Comparison of ENCODE assay signal across 15 cellular contexts in the genomic region with DNA sequence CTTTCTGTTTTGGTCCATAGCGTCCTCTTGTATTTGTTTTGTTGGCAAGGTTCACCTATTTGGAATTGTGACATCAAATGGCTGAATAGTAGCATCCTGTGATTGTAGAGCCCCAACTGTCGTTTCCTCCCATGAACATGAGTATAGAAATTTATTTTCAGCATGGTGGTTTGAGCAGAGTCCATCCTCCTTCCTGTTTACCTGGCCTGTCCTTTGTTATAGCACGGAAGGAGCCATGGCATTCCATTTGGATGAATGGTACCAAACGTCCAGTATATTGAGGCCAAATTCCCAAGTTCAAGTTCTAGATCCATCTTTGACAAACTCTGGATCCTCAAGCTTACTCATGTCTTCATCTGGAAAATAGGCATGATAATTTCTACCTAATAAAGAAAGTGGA. TPM values are rescaled to one million over a fixed set of nuclear protein-coding genes. Genes with fewer than 3 reads are reported as not detected.
DNase-seq lines count a peak whose midpoint lies in the region; ATAC-seq, FAIRE-seq and TF ChIP-seq lines count a peak whose summit lies in the region.
"Had no signal": no experiment of that assay in that cellular context is flagged by ENCODE, and none has a peak within 500 bp of the region (broad histone marks: within the 10 kb centered on the region; RNA-seq: fewer than 3 reads in every experiment).

No MANE protein-coding gene starts in this region.

- TF ChIP-seq POLR2A in HepG2 (IDR thresholded peaks at IDR 0.05; ENCODE audit: insufficient read depth in 1 of 2, low read depth in 2 of 2, low read length in 2 of 2), result no peak
- TF ChIP-seq POLR2A in right lobe of liver (IDR thresholded peaks at IDR 0.05), result no peak

- H3K79me2 ChIP-seq in HepG2 (ENCODE audit: insufficient read depth, low read length), result peaks cover 94% of the 10 kb centered on the region

- DNase-seq in HepG2 (ENCODE audit: low spot score) (peak; percentile 76), right lobe of liver (no peak), dermis microvascular lymphatic vessel endothelial cell (ENCODE audit: low read depth in 2 of 2) (peak; percentile 87 to 99), kidney tubule cell (ENCODE audit: low spot score) (peak; percentile 9), WERI-Rb-1 (no peak), C1 segment of cervical spinal cord (lab: John Stamatoyannopoulos, UW) (no peak), brain microvascular endothelial cell (no peak)
- DNase-seq: DND-41, GF-D8, Kasumi-1, NCI-H1417 treated with DMSO at 0.1 percent for 48 hours, NCI-H2029 treated with DMSO at 0.1 percent for 48 hours, NCI-H510A treated with DMSO at 0.1 percent for 48 hours, SJCRH30 had no signal

- 27% methylated on average over 4 of the region's 4 CpGs for WGBS in HepG2 (ENCODE audit: low lambda C conversion rate)
- 67% methylated on average over 4 of the region's 4 CpGs for WGBS in right lobe of liver (ENCODE audit: insufficient coverage, low coverage, low lambda C conversion rate, missing lambda C conversion rate)

- H3K9ac ChIP-seq in HepG2 (ENCODE audit: insufficient read depth, low read depth, low read length), result no peak overlapping the region

- no peaks in the 10 kb centered on the region for H3K9me3 ChIP-seq in HepG2 (ENCODE audit: low read length)
- no peaks in the 10 kb centered on the region for H3K9me3 ChIP-seq in right lobe of liver
- no peaks in the 10 kb centered on the region for H3K9me3 ChIP-seq in WERI-Rb-1 (ENCODE audit: severe bottlenecking)
- H3K9me3 ChIP-seq: SJCRH30 had no signal

- H3K27me3 ChIP-seq in HepG2 (ENCODE audit: control insufficient read depth in 1 of 2, insufficient read depth in 2 of 2, low read length in 2 of 2) (no peaks in the 10 kb centered on the region), right lobe of liver (no peaks in the 10 kb centered on the region), WERI-Rb-1 (ENCODE audit: insufficient read depth, low read depth, severe bottlenecking) (no peaks in the 10 kb centered on the region), brain microvascular endothelial cell (replicated peaks) (no peaks in the 10 kb centered on the region)
- H3K27me3 ChIP-seq: SJCRH30 had no signal

- BruUV-seq in HepG2 (replicated peaks; lab: Mats Ljungman, UMichigan), result no TSS peak

- no peak for FAIRE-seq in HepG2 (lab: Jason Lieb, UNC)

- intact Hi-C loops in HepG2 (cut with micrococcal nuclease; ENCODE audit: unreplicated experiment), result no loop called here
- intact Hi-C loops in right lobe of liver (cut with DNase I), result no loop called here

- no peak for TF ChIP-seq RAD21 in HepG2 (CRISPR knock-in tag; IDR thresholded peaks at IDR 0.05)

- ATAC-seq in HepG2 (peak; percentile 80), right lobe of liver (no peak), GM21723 (IDR thresholded peaks at IDR 0.05; ENCODE audit: unreplicated experiment) (no peak)

- H3K27ac ChIP-seq in HepG2 (ENCODE audit: extremely low read length, insufficient read depth, low read length) (peak overlapping the region; percentile 47), right lobe of liver (no peak overlapping the region), WERI-Rb-1 (no peak overlapping the region), brain microvascular endothelial cell (no peak overlapping the region)
- H3K27ac ChIP-seq: SJCRH30 had no signal

- no peak for TF ChIP-seq CTCF in HepG2 (CRISPR knock-in tag; IDR thresholded peaks at IDR 0.05)
- no peak for TF ChIP-seq CTCF in right lobe of liver (IDR thresholded peaks at IDR 0.05)
- no peak for TF ChIP-seq CTCF in WERI-Rb-1 (IDR thresholded peaks at IDR 0.05; ENCODE audit: low read depth, low read length)
- TF ChIP-seq CTCF in brain microvascular endothelial cell (IDR thresholded peaks at IDR 0.05; ENCODE audit: low read depth, low read length, missing control alignments), result no peak

- H3K4me1 ChIP-seq in HepG2 (ENCODE audit: insufficient read depth, low read length) (peaks cover 60% of the 10 kb centered on the region), right lobe of liver (no peaks in the 10 kb centered on the region)
- H3K4me1 ChIP-seq: SJCRH30 had no signal

- H2AFZ ChIP-seq in HepG2 (ENCODE audit: low read length), result no peak overlapping the region

- peak in 1 of 2 experiments; percentile 58; a peak in 1 of 4 replicates for TF ChIP-seq EP300 in HepG2 (IDR thresholded peaks at IDR 0.05; ENCODE audit: low read depth in 2 of 2, low read length in 2 of 2)
- peak; percentile 68; the same call in 1 of the 2 replicates for TF ChIP-seq EP300 in HepG2 (CRISPR knock-in tag; IDR thresholded peaks at IDR 0.05; ENCODE audit: borderline replicate concordance)

- H4K20me1 ChIP-seq in HepG2 (ENCODE audit: insufficient read depth, low read length), result no peaks in the 10 kb centered on the region

- H3K4me3 ChIP-seq in HepG2 (replicated peaks in 1 of 3; ENCODE audit: insufficient read depth in 1 of 3, low read depth in 2 of 3, low read length in 3 of 3) (no peak overlapping the region), right lobe of liver (no peak overlapping the region), WERI-Rb-1 (ENCODE audit: low read depth, low read length) (no peak overlapping the region), brain microvascular endothelial cell (ENCODE audit: low read depth, low read length) (no peak overlapping the region)
- H3K4me3 ChIP-seq: SJCRH30 had no signal

- H3K36me3 ChIP-seq in HepG2 (replicated peaks in 1 of 2; ENCODE audit: control insufficient read depth in 1 of 2, insufficient read depth in 2 of 2, low read length in 2 of 2), result no peaks in the 10 kb centered on the region
- H3K36me3 ChIP-seq in right lobe of liver, result no peaks in the 10 kb centered on the region
- H3K36me3 ChIP-seq in WERI-Rb-1, result no peaks in the 10 kb centered on the region
- H3K36me3 ChIP-seq in brain microvascular endothelial cell (replicated peaks), result no peaks in the 10 kb centered on the region
- H3K36me3 ChIP-seq: SJCRH30 had no signal

- CTCF ChIA-PET in HepG2 (lab: Yijun Ruan, JAX; ENCODE audit: low intra/inter-chr PET ratio, low total read pairs), result no interaction called here

- H3K4me2 ChIP-seq in HepG2 (ENCODE audit: low read depth, low read length), result no peak overlapping the region

- POLR2A ChIA-PET in HepG2 (lab: Yijun Ruan, JAX), result no interaction called here

- in situ Hi-C loops in HepG2 (cut with HindIII; ENCODE audit: extremely low pct_ligation_motif_present, low pct_unique_long_range_greater_than_20kb), result no loop called here
- in situ Hi-C loops in brain microvascular endothelial cell (cut with HindIII; ENCODE audit: low pct_ligation_motif_present, low sequenced_read_pairs), result no loop called here

TF ChIP-seq in HepG2, 621 proteins besides CTCF, POLR2A, EP300 and RAD21 (continues in another document):
- TF ChIP-seq, protein P1, sequence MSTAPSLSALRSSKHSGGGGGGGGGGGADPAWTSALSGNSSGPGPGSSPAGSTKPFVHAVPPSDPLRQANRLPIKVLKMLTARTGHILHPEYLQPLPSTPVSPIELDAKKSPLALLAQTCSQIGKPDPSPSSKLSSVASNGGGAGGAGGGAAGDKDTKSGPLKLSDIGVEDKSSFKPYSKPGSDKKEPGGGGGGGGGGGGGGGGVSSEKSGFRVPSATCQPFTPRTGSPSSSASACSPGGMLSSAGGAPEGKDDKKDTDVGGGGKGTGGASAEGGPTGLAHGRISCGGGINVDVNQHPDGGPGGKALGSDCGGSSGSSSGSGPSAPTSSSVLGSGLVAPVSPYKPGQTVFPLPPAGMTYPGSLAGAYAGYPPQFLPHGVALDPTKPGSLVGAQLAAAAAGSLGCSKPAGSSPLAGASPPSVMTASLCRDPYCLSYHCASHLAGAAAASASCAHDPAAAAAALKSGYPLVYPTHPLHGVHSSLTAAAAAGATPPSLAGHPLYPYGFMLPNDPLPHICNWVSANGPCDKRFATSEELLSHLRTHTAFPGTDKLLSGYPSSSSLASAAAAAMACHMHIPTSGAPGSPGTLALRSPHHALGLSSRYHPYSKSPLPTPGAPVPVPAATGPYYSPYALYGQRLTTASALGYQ (CRISPR knock-in tag; IDR thresholded peaks at IDR 0.05), result 0 out of 2 replicates have a peak, but pooled peaks have one; percentile 22
- TF ChIP-seq HNF4A (CRISPR knock-in tag; IDR thresholded peaks at IDR 0.05) (peak; percentile 44), SOX13 (IDR thresholded peaks at IDR 0.05) (no peak), SOX13 (CRISPR knock-in tag; conservative IDR thresholded peaks at IDR 0.05 in 1 of 2, IDR thresholded peaks at IDR 0.05 in 1 of 2) (peak in 1 of 2 experiments; percentile 79; a peak in 1 of 4 replicates), FOXA3 (CRISPR knock-in tag; IDR thresholded peaks at IDR 0.05) (peak; percentile 82)

RNA-seq across cellular contexts. Expression of a gene that starts 16.8 kb away (rescaled TPM):
- total RNA-seq in HepG2 (2016; rRNA removed; fragmentation: Illumina TruSeq; extraction: Trizol) (23.6 and 24.6 TPM in 2 replicates), right lobe of liver (under 1 TPM; 0.20 to 0.61 (median 0.36) TPM), dermis microvascular lymphatic vessel endothelial cell (19.8 and 23.2 TPM in 2 replicates)
- 28.7 and 29.4 TPM in 2 replicates for total RNA-seq in HepG2 (2016; cell fraction: cytosol; rRNA removed; fragmentation: Illumina TruSeq; extraction: Trizol; ENCODE audit: low read depth)
- total RNA-seq in HepG2 (2016; cell fraction: insoluble cytoplasmic fraction; rRNA removed; fragmentation: Illumina TruSeq; extraction: Trizol), result 21.9 and 24.2 TPM in 2 replicates
- total RNA-seq in HepG2 (2016; cell fraction: membrane; rRNA removed; fragmentation: Illumina TruSeq; extraction: Trizol), result 29.6 and 33.7 TPM in 2 replicates
- 27.7 and 35.4 TPM in 2 replicates for total RNA-seq in HepG2 (2016; cell fraction: nucleus; rRNA removed; fragmentation: Illumina TruSeq; extraction: Trizol)
- polyA plus RNA-seq in HepG2 (2011; rRNA removed), result 21.0 and 29.0 TPM in 2 replicates
- polyA plus RNA-seq in HepG2 (2011; cell fraction: cytosol; rRNA removed), result 16.4 and 17.4 TPM in 2 replicates
- polyA plus RNA-seq in HepG2 (2011; cell fraction: nucleus; rRNA removed), result 33.0 and 40.3 TPM in 2 replicates
- 16.3 and 20.9 TPM in 2 replicates for polyA plus RNA-seq in HepG2 (2012)
- 3.9 and 4.1 TPM in 2 replicates for polyA plus RNA-seq in HepG2 (2016; cell fraction: cytosol; fragmentation: Illumina TruSeq; extraction: Trizol; ENCODE audit: low read depth)
- polyA plus RNA-seq in HepG2 (2016; cell fraction: insoluble cytoplasmic fraction; fragmentation: Illumina TruSeq; extraction: Trizol; ENCODE audit: low read depth), result 21.6 and 22.6 TPM in 2 replicates
- polyA plus RNA-seq in HepG2 (2016; cell fraction: membrane; fragmentation: Illumina TruSeq; extraction: Trizol; ENCODE audit: low read depth), result 11.4 and 12.7 TPM in 2 replicates
- polyA plus RNA-seq in HepG2 (2016; cell fraction: nucleus; fragmentation: Illumina TruSeq; extraction: Trizol; ENCODE audit: insufficient read depth, low read depth), result 28.8 and 31.1 TPM in 2 replicates
- 0.05 and 56.0 TPM in 2 replicates for polyA minus RNA-seq in HepG2 (2011; rRNA and poly(A)+ RNA removed; ENCODE audit: low replicate concordance)
- polyA minus RNA-seq in HepG2 (2011; cell fraction: cytosol; rRNA and poly(A)+ RNA removed), result 23.4 and 24.9 TPM in 2 replicates
- 104 and 113 TPM in 2 replicates for polyA minus RNA-seq in HepG2 (2011; cell fraction: nucleus; rRNA and poly(A)+ RNA removed)

Comparison
In these comparisons a context has a peak if more than half of its experiments do, and no peak if none do; other contexts are left out.
1. DNase-seq: peak in HepG2 (single experiment), dermis microvascular lymphatic vessel endothelial cell (2 of 2) and kidney tubule cell (single experiment); none in right lobe of liver (0 of 3), WERI-Rb-1 (single experiment), C1 segment of cervical spinal cord (0 of 14) and brain microvascular endothelial cell (single experiment).
2. RNA of a gene that starts 16.8 kb away (total RNA-seq): 21.9 to 35.4 TPM in HepG2 and 19.8 to 23.2 TPM in dermis microvascular lymphatic vessel endothelial cell; 0.20 to 0.61 TPM in right lobe of liver; every median in the first group is over 10 times any median in the second.